8 cellular contexts compared by ENCODE assay signal in genomic region chr16:73054732-73055481, GRCh38. TPM values are rescaled to one million over a fixed set of nuclear protein-coding genes. Genes with fewer than 3 reads are reported as not detected.
DNase-seq lines count a peak whose midpoint lies in the region; TF ChIP-seq lines count a peak whose summit lies in the region.

No MANE protein-coding gene starts in this region.

- H3F3A ChIP-seq in DOHH2 (ENCODE audit: control insufficient read depth, insufficient read depth), result peaks cover 11% of the 10 kb centered on the region

- H3K4me1 ChIP-seq in DOHH2 (ENCODE audit: control insufficient read depth, low read length), result peaks cover 61% of the 10 kb centered on the region
- peaks cover 78% of the 10 kb centered on the region for H3K4me1 ChIP-seq in neuron (ENCODE audit: insufficient read depth, low read length)

- H3K36me3 ChIP-seq in DOHH2 (ENCODE audit: control insufficient read depth, low read length), result no peaks in the 10 kb centered on the region
- no peaks in the 10 kb centered on the region for H3K36me3 ChIP-seq in neuron (ENCODE audit: insufficient read depth, low read length)

- TF ChIP-seq CTCF in DOHH2 (IDR thresholded peaks at IDR 0.05; ENCODE audit: low read depth, low read length, poor library complexity, severe bottlenecking), result no peak

- peak overlapping the region; percentile 48 for H3K4me2 ChIP-seq in DOHH2 (ENCODE audit: low read length)

- H4K20me1 ChIP-seq in DOHH2 (ENCODE audit: control insufficient read depth, insufficient read depth, low read depth, low read length), result peaks cover 12% of the 10 kb centered on the region

- peaks cover 76% of the 10 kb centered on the region for H3K79me2 ChIP-seq in DOHH2 (ENCODE audit: control insufficient read depth, low read length)

- H3K9me3 ChIP-seq in DOHH2 (ENCODE audit: control insufficient read depth, insufficient read depth, low read length) (no peaks in the 10 kb centered on the region), neuron (ENCODE audit: low read length) (no peaks in the 10 kb centered on the region)

- H3K27me3 ChIP-seq in DOHH2 (ENCODE audit: control insufficient read depth, low read length) (peaks cover 5% of the 10 kb centered on the region), neuron (ENCODE audit: insufficient read depth, low read length) (no peaks in the 10 kb centered on the region)

- no peak overlapping the region for H2AFZ ChIP-seq in neuron (ENCODE audit: low read depth, low read length)

- H3K27ac ChIP-seq in DOHH2 (ENCODE audit: low read depth, low read length), result no peak overlapping the region

- no peaks in the 10 kb centered on the region for H3K9me2 ChIP-seq in DOHH2 (replicated peaks; ENCODE audit: control insufficient read depth, low read length)

- DNase-seq in NCI-H345 (lab: John Stamatoyannopoulos, UW), result peak; percentile 60
- DNase-seq in dermis blood vessel endothelial cell, result peak; percentile 25
- no peak for DNase-seq in NCI-H1436 (lab: John Stamatoyannopoulos, UW)
- DNase-seq in SK-N-DZ (ENCODE audit: low spot score), result no peak
- no peak for DNase-seq in NCI-H128 (lab: John Stamatoyannopoulos, UW; ENCODE audit: unreplicated experiment)
- DNase-seq in midbrain (lab: John Stamatoyannopoulos, UW), result no peak

- H3K4me3 ChIP-seq in DOHH2 (ENCODE audit: low read length) (0 out of 2 replicates have a peak overlapping the region, but pooled peaks have one; percentile 0), neuron (ENCODE audit: low read length) (peak overlapping the region; percentile 89)

RNA-seq across cellular contexts. Expression of gene ZFHX3, which starts 7.0 kb away (rescaled TPM):
- 5.6 and 9.1 TPM in 2 replicates for total RNA-seq in dermis blood vessel endothelial cell
- 4.9 and 5.5 TPM in 2 replicates for polyA plus RNA-seq in SK-N-DZ (2014; cell fraction: cytosol; rRNA removed)
- 3.0 and 7.3 TPM in 2 replicates for polyA plus RNA-seq in SK-N-DZ (2014; cell fraction: nucleus; rRNA removed)

Comparison
In these comparisons a context has a peak if more than half of its experiments do, and no peak if none do; other contexts are left out.
1. DNase-seq: peak in NCI-H345 (single experiment) and dermis blood vessel endothelial cell (single experiment); none in NCI-H1436 (single experiment), SK-N-DZ (single experiment), NCI-H128 (single experiment) and midbrain (single experiment).